ENCODE assay signal across 20 cellular contexts in the genomic region with DNA sequence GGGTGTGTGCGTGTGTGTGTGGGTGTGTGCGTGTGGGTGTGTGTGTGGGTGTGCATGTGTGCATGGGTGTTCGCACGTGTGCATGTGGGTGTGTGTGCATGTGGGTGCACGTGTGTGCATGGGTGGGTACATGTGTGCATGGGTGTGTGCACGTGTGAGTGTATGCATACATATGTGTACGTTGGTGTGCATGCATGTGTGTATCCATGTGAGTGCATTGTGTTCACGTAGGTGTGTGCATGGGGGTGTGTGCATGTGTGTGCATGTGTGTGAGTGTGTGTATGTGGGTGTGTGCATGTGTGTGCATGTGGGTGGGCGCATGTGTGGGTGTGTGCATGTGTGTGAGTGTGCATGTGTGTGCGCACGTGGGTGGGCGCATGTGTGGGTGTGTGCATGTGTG. TPM values are rescaled to one million over a fixed set of nuclear protein-coding genes. Genes with fewer than 3 reads are reported as not detected.
"Had no signal": no experiment of that assay in that cellular context is flagged by ENCODE, and none has a peak within 500 bp of the region (broad histone marks: within the 10 kb centered on the region; RNA-seq: fewer than 3 reads in every experiment).

No MANE protein-coding gene starts in this region.

- H3K9me3 Mint-ChIP-seq: activated CD4-positive, alpha-beta memory T cell treated with anti-CD3 and anti-CD28 coated beads for 36 hours; activated T-cell treated with anti-CD3 and anti-CD28 coated beads, Interleukin-2, amount 50 U/mL, for 4 hours; memory B cell; stimulated activated naive CD8-positive, alpha-beta T cell treated with anti-CD3 and anti-CD28 coated beads, Interleukin-15, Interleukin-2, amounts not matched to agents 100 ng/mL and 50 ng/mL, for 24 hours had no signal

- H3K27me3 ChIP-seq: ovary, right lobe of liver had no signal

- H3K27ac Mint-ChIP-seq: activated CD4-positive, alpha-beta memory T cell treated with anti-CD3 and anti-CD28 coated beads for 36 hours; memory B cell; stimulated activated naive CD8-positive, alpha-beta T cell treated with anti-CD3 and anti-CD28 coated beads, Interleukin-15, Interleukin-2, amounts not matched to agents 100 ng/mL and 50 ng/mL, for 24 hours had no signal

- H3K36me3 Mint-ChIP-seq: activated CD4-positive, alpha-beta memory T cell treated with anti-CD3 and anti-CD28 coated beads for 36 hours; memory B cell had no signal

- H3K9me3 ChIP-seq: left ventricle myocardium inferior, ovary, right lobe of liver, thoracic aorta had no signal

- H3K4me1 ChIP-seq: right lobe of liver had no signal

- FAIRE-seq: islet of Langerhans had no signal

- H3K4me3 Mint-ChIP-seq: activated CD4-positive, alpha-beta memory T cell treated with anti-CD3 and anti-CD28 coated beads for 36 hours; activated T-cell treated with anti-CD3 and anti-CD28 coated beads, Interleukin-2, amount 50 U/mL, for 4 hours; memory B cell; stimulated activated naive CD8-positive, alpha-beta T cell treated with anti-CD3 and anti-CD28 coated beads, Interleukin-15, Interleukin-2, amounts not matched to agents 100 ng/mL and 50 ng/mL, for 24 hours had no signal

- H3K4me3 ChIP-seq: left ventricle myocardium inferior, ovary, right lobe of liver, thoracic aorta had no signal

- DNase-seq: activated CD4-positive, alpha-beta memory T cell treated with anti-CD3 and anti-CD28 coated beads for 36 hours; activated CD4-positive, alpha-beta T cell treated with anti-CD3 and anti-CD28 coated beads for 1 hour; activated gamma-delta T cell; activated T-cell treated with anti-CD3 and anti-CD28 coated beads, Interleukin-2, amount 50 U/mL, for 4 hours; aorta; dermis blood vessel endothelial cell; erythroblast; left ventricle myocardium inferior; T-helper 1 cell; T1000 had no signal

- H3K27ac ChIP-seq: left ventricle myocardium inferior, ovary, right lobe of liver, thoracic aorta had no signal

- ATAC-seq: activated T-cell treated with anti-CD3 and anti-CD28 coated beads, Interleukin-2, amount 50 U/mL, for 4 hours; SK-N-SH treated with all-trans-retinoic acid at 6 μM for 48 hours had no signal

- H3K36me3 ChIP-seq: left ventricle myocardium inferior, ovary, right lobe of liver, thoracic aorta had no signal

RNA-seq across cellular contexts. Expression of a gene that starts 19.9 kb away (rescaled TPM):
- total RNA-seq: cerebellum, dermis blood vessel endothelial cell, pulmonary artery endothelial cell had no signal
- polyA plus RNA-seq: neural cell had no signal

RNA-seq across cellular contexts. Expression of a gene that starts 44.6 kb away (rescaled TPM):
- total RNA-seq: cerebellum had no signal
- polyA plus RNA-seq: neural cell had no signal
